Comparison of ENCODE assay signal across 9 cellular contexts in the genomic region with DNA sequence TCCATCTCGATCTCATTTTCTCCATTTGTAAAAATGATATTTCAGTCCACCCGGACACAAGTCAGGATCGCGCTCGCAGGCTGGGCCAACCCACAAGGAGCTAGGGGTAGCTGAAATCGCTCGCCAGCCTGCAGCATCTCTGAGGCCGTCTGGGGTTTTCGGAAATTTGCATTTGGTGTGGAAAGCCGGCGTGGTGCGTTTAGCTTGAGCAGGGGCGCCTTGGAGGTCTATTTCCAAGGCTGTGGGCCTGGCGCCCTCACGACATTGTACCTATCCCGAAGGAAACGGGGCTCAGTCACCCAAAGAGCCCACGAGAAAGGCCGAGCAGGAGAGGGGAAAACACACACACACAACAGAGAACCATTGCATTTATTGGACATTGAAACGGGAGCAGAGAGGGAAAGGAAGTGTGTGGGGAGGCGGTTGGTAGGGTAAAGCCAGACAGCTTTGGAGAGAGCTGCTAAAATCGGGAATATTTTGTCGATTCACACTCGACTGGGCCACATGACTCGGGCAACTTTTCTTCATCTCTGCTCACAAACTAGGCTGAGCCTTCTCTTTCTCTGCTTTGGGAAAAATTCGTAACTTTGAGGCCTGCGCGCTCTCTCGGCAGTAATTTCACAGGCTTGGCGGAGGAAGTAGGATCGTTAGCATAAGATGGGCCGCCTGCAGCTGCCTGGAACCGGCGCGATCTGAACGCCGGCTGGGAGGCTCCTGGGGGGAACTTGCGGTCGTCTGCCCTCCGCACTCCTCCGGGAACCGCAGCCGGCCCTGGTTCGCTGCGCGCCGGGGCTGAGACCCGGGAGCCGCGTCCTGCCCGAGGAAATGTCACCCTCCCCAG. TPM values are rescaled to one million over a fixed set of nuclear protein-coding genes. Genes with fewer than 3 reads are reported as not detected.
A peak's percentile ranks its signal among the peaks of the same experiment; 100 is the strongest.
DNase-seq lines count a peak whose midpoint lies in the region; ATAC-seq, FAIRE-seq and TF ChIP-seq lines count a peak whose summit lies in the region.
"Had no signal": no experiment of that assay in that cellular context is flagged by ENCODE, and none has a peak within 500 bp of the region (broad histone marks: within the 10 kb centered on the region; RNA-seq: fewer than 3 reads in every experiment).

No MANE protein-coding gene starts in this region.

- peak; percentile 36 for DNase-seq in ELR (ENCODE audit: low read depth)
- DNase-seq in NCI-H2227 (lab: John Stamatoyannopoulos, UW; ENCODE audit: unreplicated experiment), result peak; percentile 43
- peak; percentile 53 for DNase-seq in endothelial cell of umbilical vein (ENCODE audit: low read depth, low spot score)
- DNase-seq in trophoblast cell, result no peak
- DNase-seq in PC-3, result no peak
- DNase-seq in KBM-7, result no peak
- no peak for DNase-seq in NOMO-1 treated with DMSO at 0.1 percent for 48 hours (lab: John Stamatoyannopoulos, UW; ENCODE audit: unreplicated experiment)
- DNase-seq in AG20443 (ENCODE audit: low spot score), result no peak

- no peaks in the 10 kb centered on the region for H3K9me3 ChIP-seq in endothelial cell of umbilical vein (replicated peaks; ENCODE audit: control insufficient read depth, insufficient read depth, low read length)
- peaks cover 4% of the 10 kb centered on the region for H3K9me3 ChIP-seq in trophoblast cell (ENCODE audit: insufficient read depth, low read depth, low read length)
- H3K9me3 ChIP-seq in PC-3 (ENCODE audit: low read length), result no peaks in the 10 kb centered on the region

- H3K27ac ChIP-seq in endothelial cell of umbilical vein (ENCODE audit: insufficient read depth, low read depth, low read length) (peak overlapping the region; percentile 23), trophoblast cell (ENCODE audit: low read depth, low read length) (no peak overlapping the region), PC-3 (ENCODE audit: low read length) (no peak overlapping the region)

- H4K20me1 ChIP-seq in endothelial cell of umbilical vein (replicated peaks; ENCODE audit: control insufficient read depth, extremely low read depth, insufficient read depth, low read length) (no peaks in the 10 kb centered on the region), PC-3 (ENCODE audit: low read length) (no peaks in the 10 kb centered on the region)

- no peak overlapping the region for H3K23ac ChIP-seq in trophoblast cell (ENCODE audit: low read length)

- H3K4me3 ChIP-seq in endothelial cell of umbilical vein (replicated peaks in 1 of 3; ENCODE audit: insufficient read depth in 1 of 3, low read depth in 1 of 3, low read length in 3 of 3), result peak overlapping the region; percentile 2 to 56 (median 43)
- no peak overlapping the region for H3K4me3 ChIP-seq in trophoblast cell (ENCODE audit: low read depth, low read length)
- H3K4me3 ChIP-seq in PC-3 (ENCODE audit: low read length), result no peak overlapping the region

- WGBS in trophoblast cell (ENCODE audit: extremely low coverage, insufficient coverage, insufficient read length), result no CpG with 5 or more reads among the region's 51 CpGs

- TF ChIP-seq CTCF in endothelial cell of umbilical vein (IDR thresholded peaks at IDR 0.05; ENCODE audit: extremely low read depth in 1 of 2, insufficient read depth in 1 of 2, low read depth in 1 of 2, low read length in 2 of 2), result no peak
- no peak for TF ChIP-seq CTCF in PC-3 (conservative IDR thresholded peaks at IDR 0.05; ENCODE audit: low read depth, low read length)

- H2AFZ ChIP-seq in endothelial cell of umbilical vein (ENCODE audit: low read depth, low read length), result peak overlapping the region; percentile 85
- no peak overlapping the region for H2AFZ ChIP-seq in trophoblast cell (ENCODE audit: insufficient read depth, low read length, poor library complexity)
- no peak overlapping the region for H2AFZ ChIP-seq in PC-3 (ENCODE audit: low read length)

- H3K27me3 ChIP-seq in endothelial cell of umbilical vein (ENCODE audit: control insufficient read depth in 2 of 2, insufficient read depth in 2 of 2, low read length in 2 of 2) (peaks cover 5% of the 10 kb centered on the region in 2 experiments), trophoblast cell (ENCODE audit: insufficient read depth, low read length) (peaks cover 75% of the 10 kb centered on the region), PC-3 (ENCODE audit: low read length) (no peaks in the 10 kb centered on the region)

- POLR2A ChIA-PET in endothelial cell of umbilical vein (lab: Charles Lee) (no interaction called here), PC-3 (lab: Charles Lee; ENCODE audit: unreplicated experiment) (no interaction called here)

- H2AK5ac ChIP-seq in trophoblast cell (ENCODE audit: low read length), result no peak overlapping the region

- no peaks in the 10 kb centered on the region for H3K9me2 ChIP-seq in PC-3 (replicated peaks; ENCODE audit: low read length)

- CTCF ChIA-PET in endothelial cell of umbilical vein (lab: Charles Lee) (interaction anchor here (0.6 to 10.1 kb wide), 18 partner anchors 8 to 1637 kb away, joined by 3 to 458 read pairs (median 19); no protein-coding TSS in a partner anchor), PC-3 (lab: Charles Lee) (interaction anchor here (0.6 to 2.4 kb wide), 4 partner anchors 317 to 543 kb away, joined by 3 to 17 read pairs (median 6); no protein-coding TSS in a partner anchor)

- ATAC-seq in PC-3, result no peak

- no peak for TF ChIP-seq POLR2A in endothelial cell of umbilical vein (IDR thresholded peaks at IDR 0.05; ENCODE audit: low read depth, low read length)

- no peak overlapping the region for H2BK120ac ChIP-seq in trophoblast cell (ENCODE audit: insufficient read depth, low read length, poor library complexity)

- no peak overlapping the region for H4K12ac ChIP-seq in trophoblast cell (ENCODE audit: low read depth, low read length)

- H3K4me1 ChIP-seq in endothelial cell of umbilical vein (ENCODE audit: control insufficient read depth, extremely low read depth, insufficient read depth, low read length) (peaks cover 35% of the 10 kb centered on the region), trophoblast cell (ENCODE audit: control insufficient read depth in 1 of 2, insufficient read depth in 2 of 2, low read length in 2 of 2) (peaks cover 9 to 17% of the 10 kb centered on the region in 2 experiments), PC-3 (ENCODE audit: insufficient read depth, low read length) (peaks cover 10% of the 10 kb centered on the region)

- no peak overlapping the region for H2BK5ac ChIP-seq in trophoblast cell (ENCODE audit: low read depth, low read length, poor library complexity)

- H3K79me1 ChIP-seq in trophoblast cell (ENCODE audit: low read length), result no peaks in the 10 kb centered on the region

- H3K36me3 ChIP-seq in endothelial cell of umbilical vein (ENCODE audit: control insufficient read depth in 2 of 2, extremely low read depth in 1 of 2, insufficient read depth in 2 of 2, low read length in 2 of 2), result no peaks in the 10 kb centered on the region
- H3K36me3 ChIP-seq in trophoblast cell (ENCODE audit: control insufficient read depth in 1 of 2, insufficient read depth in 2 of 2, low read length in 2 of 2), result no peaks in the 10 kb centered on the region
- H3K36me3 ChIP-seq in PC-3 (ENCODE audit: low read depth, low read length), result no peaks in the 10 kb centered on the region; the same call in 1 of the 2 replicates

- H2BK12ac ChIP-seq in trophoblast cell (ENCODE audit: low read length), result no peak overlapping the region

- H3F3A ChIP-seq in PC-3 (ENCODE audit: low read length, unreplicated experiment), result no peaks in the 10 kb centered on the region

- dilution Hi-C loops in endothelial cell of umbilical vein (cut with MboI; ENCODE audit: extremely low pct_ligation_motif_present, low sequenced_read_pairs), result loop anchor here (25.0 kb wide), 1 partner anchor 509 kb away; no protein-coding TSS in a partner anchor

- FAIRE-seq in endothelial cell of umbilical vein (lab: Jason Lieb, UNC), result peak; percentile 74
- FAIRE-seq: keratinocyte had no signal

- H3K18ac ChIP-seq in trophoblast cell (ENCODE audit: low read length), result no peak overlapping the region

- no peak overlapping the region for H3K14ac ChIP-seq in trophoblast cell (ENCODE audit: low read length)

- no peak overlapping the region for H3K4ac ChIP-seq in trophoblast cell (ENCODE audit: low read depth, low read length)

- H3K4me2 ChIP-seq in endothelial cell of umbilical vein (ENCODE audit: insufficient read depth, low read length) (peak overlapping the region; percentile 42), trophoblast cell (ENCODE audit: low read length) (peak overlapping the region; percentile 43), PC-3 (ENCODE audit: low read length) (no peak overlapping the region)

- no peaks in the 10 kb centered on the region for H3K9me1 ChIP-seq in endothelial cell of umbilical vein (replicated peaks; ENCODE audit: control insufficient read depth, extremely low read depth, insufficient read depth, low read length)

- H4K8ac ChIP-seq in trophoblast cell (ENCODE audit: low read depth, low read length), result no peak overlapping the region

- H3K9ac ChIP-seq in endothelial cell of umbilical vein (replicated peaks; ENCODE audit: extremely low read depth, insufficient read depth, low read length) (peak overlapping the region; percentile 7), trophoblast cell (ENCODE audit: low read length) (no peak overlapping the region), PC-3 (ENCODE audit: low read length) (no peak overlapping the region)

- H4K91ac ChIP-seq in trophoblast cell (ENCODE audit: low read depth, low read length), result no peak overlapping the region

- in situ Hi-C loops in KBM-7 (cut with MboI; ENCODE audit: low pct_unique_long_range_greater_than_20kb, low sequenced_read_pairs), result loop anchor here (10.0 to 25.0 kb wide), 3 partner anchors 334 to 1009 kb away; no protein-coding TSS in a partner anchor

- peaks cover 17% of the 10 kb centered on the region for H3K79me2 ChIP-seq in endothelial cell of umbilical vein (ENCODE audit: control insufficient read depth, insufficient read depth, low read length)
- no peaks in the 10 kb centered on the region for H3K79me2 ChIP-seq in trophoblast cell (ENCODE audit: control insufficient read depth, insufficient read depth, low read length, poor library complexity)
- H3K79me2 ChIP-seq in PC-3 (ENCODE audit: low read length), result no peaks in the 10 kb centered on the region

- intact Hi-C loops in endothelial cell of umbilical vein (cut with micrococcal nuclease) (loop anchor here (1.0 to 5.0 kb wide), 4 partner anchors 10 to 1629 kb away; no protein-coding TSS in a partner anchor), PC-3 (cut with micrococcal nuclease) (no loop called here)

- BruUV-seq in endothelial cell of umbilical vein (replicated peaks; lab: Mats Ljungman, UMichigan) (no TSS peak), PC-3 (replicated peaks; lab: Mats Ljungman, UMichigan) (no TSS peak)

RNA-seq across cellular contexts. Expression of gene HOXD8, which starts 1.1 kb away (rescaled TPM):
- total RNA-seq in endothelial cell of umbilical vein (14.9 and 15.6 TPM in 2 replicates), PC-3 (2014; rRNA removed) (1.9 and 2.9 TPM in 2 replicates)
- polyA plus RNA-seq in endothelial cell of umbilical vein, result 6.4 and 7.2 TPM in 2 replicates
- polyA plus RNA-seq in endothelial cell of umbilical vein (2011; cell fraction: cytosol; rRNA removed), result 7.9 and 8.0 TPM in 2 replicates
- polyA plus RNA-seq in endothelial cell of umbilical vein (2011; cell fraction: nucleus; rRNA removed), result 5.3 and 7.6 TPM in 2 replicates
- 13.0 and 15.6 TPM in 2 replicates for polyA plus RNA-seq in endothelial cell of umbilical vein (2012)
- polyA minus RNA-seq in endothelial cell of umbilical vein, result 3.2 and 4.6 TPM in 2 replicates
- polyA minus RNA-seq in endothelial cell of umbilical vein (2011; cell fraction: cytosol; rRNA and poly(A)+ RNA removed), result not detected
- polyA minus RNA-seq in endothelial cell of umbilical vein (2011; cell fraction: nucleus; rRNA and poly(A)+ RNA removed), result 2.6 and 3.6 TPM in 2 replicates
- polyA plus RNA-seq in trophoblast cell (2013), result 0.06 and 0.08 TPM in 2 replicates
- polyA plus RNA-seq: keratinocyte had no signal

RNA-seq across cellular contexts. Expression of gene HOXD9, which starts 5.9 kb away (rescaled TPM):
- total RNA-seq in endothelial cell of umbilical vein (3.5 and 3.9 TPM in 2 replicates), PC-3 (2014; rRNA removed) (not detected in 2 replicates)
- 1.9 and 2.3 TPM in 2 replicates for polyA plus RNA-seq in endothelial cell of umbilical vein
- 1.2 and 1.9 TPM in 2 replicates for polyA plus RNA-seq in endothelial cell of umbilical vein (2011; cell fraction: cytosol; rRNA removed)
- polyA plus RNA-seq in endothelial cell of umbilical vein (2011; cell fraction: nucleus; rRNA removed), result 1.0 and 1.2 TPM in 2 replicates
- polyA plus RNA-seq in endothelial cell of umbilical vein (2012), result 3.6 and 4.5 TPM in 2 replicates
- polyA minus RNA-seq in endothelial cell of umbilical vein, result 0.40 and 0.46 TPM in 2 replicates
- 2.0 TPM for polyA minus RNA-seq in endothelial cell of umbilical vein (2011; cell fraction: cytosol; rRNA and poly(A)+ RNA removed)
- 0.53 and 1.4 TPM in 2 replicates for polyA minus RNA-seq in endothelial cell of umbilical vein (2011; cell fraction: nucleus; rRNA and poly(A)+ RNA removed)
- 0.23 and 0.49 TPM in 2 replicates for polyA plus RNA-seq in trophoblast cell (2013)
- polyA plus RNA-seq: keratinocyte had no signal

RNA-seq across cellular contexts. Expression of gene HOXD10, which starts 11.8 kb away (rescaled TPM):
- total RNA-seq in endothelial cell of umbilical vein, result not detected in 2 replicates
- not detected in 2 replicates for polyA plus RNA-seq in endothelial cell of umbilical vein
- not detected in 2 replicates for polyA plus RNA-seq in endothelial cell of umbilical vein (2011; cell fraction: cytosol; rRNA removed)
- polyA plus RNA-seq in endothelial cell of umbilical vein (2011; cell fraction: nucleus; rRNA removed), result not detected in 2 replicates
- polyA plus RNA-seq in endothelial cell of umbilical vein (2012), result not detected in 2 replicates
- not detected in 2 replicates for polyA minus RNA-seq in endothelial cell of umbilical vein
- not detected for polyA minus RNA-seq in endothelial cell of umbilical vein (2011; cell fraction: cytosol; rRNA and poly(A)+ RNA removed)
- polyA minus RNA-seq in endothelial cell of umbilical vein (2011; cell fraction: nucleus; rRNA and poly(A)+ RNA removed), result not detected in 2 replicates
- polyA plus RNA-seq in trophoblast cell (2013), result 1.4 and 1.6 TPM in 2 replicates
- not detected in 2 replicates for total RNA-seq in PC-3 (2014; rRNA removed)
- polyA plus RNA-seq: keratinocyte had no signal

RNA-seq across cellular contexts. Expression of gene HOXD11, which starts 21.3 kb away (rescaled TPM):
- total RNA-seq in endothelial cell of umbilical vein (not detected in 2 replicates), PC-3 (2014; rRNA removed) (not detected in 2 replicates)
- not detected in 2 replicates for polyA plus RNA-seq in endothelial cell of umbilical vein
- not detected in 2 replicates for polyA plus RNA-seq in endothelial cell of umbilical vein (2011; cell fraction: cytosol; rRNA removed)
- polyA plus RNA-seq in endothelial cell of umbilical vein (2011; cell fraction: nucleus; rRNA removed), result not detected in 2 replicates
- not detected in 2 replicates for polyA plus RNA-seq in endothelial cell of umbilical vein (2012)
- not detected in 2 replicates for polyA minus RNA-seq in endothelial cell of umbilical vein
- 1.0 TPM for polyA minus RNA-seq in endothelial cell of umbilical vein (2011; cell fraction: cytosol; rRNA and poly(A)+ RNA removed)
- polyA minus RNA-seq in endothelial cell of umbilical vein (2011; cell fraction: nucleus; rRNA and poly(A)+ RNA removed), result not detected in 2 replicates
- 2.7 and 3.3 TPM in 2 replicates for polyA plus RNA-seq in trophoblast cell (2013)
- polyA plus RNA-seq: keratinocyte had no signal

RNA-seq across cellular contexts. Expression of gene HOXD4, which starts 23.0 kb away (rescaled TPM):
- total RNA-seq in endothelial cell of umbilical vein, result 11.5 and 13.7 TPM in 2 replicates
- 7.6 TPM in 2 replicates for polyA plus RNA-seq in endothelial cell of umbilical vein
- polyA plus RNA-seq in endothelial cell of umbilical vein (2011; cell fraction: cytosol; rRNA removed), result 1.2 and 2.2 TPM in 2 replicates
- 58.7 and 63.3 TPM in 2 replicates for polyA plus RNA-seq in endothelial cell of umbilical vein (2011; cell fraction: nucleus; rRNA removed)
- polyA plus RNA-seq in endothelial cell of umbilical vein (2012), result 4.0 and 6.6 TPM in 2 replicates
- 2.7 and 2.9 TPM in 2 replicates for polyA minus RNA-seq in endothelial cell of umbilical vein
- not detected for polyA minus RNA-seq in endothelial cell of umbilical vein (2011; cell fraction: cytosol; rRNA and poly(A)+ RNA removed)
- polyA minus RNA-seq in endothelial cell of umbilical vein (2011; cell fraction: nucleus; rRNA and poly(A)+ RNA removed), result 10.7 and 10.8 TPM in 2 replicates
- not detected in 2 replicates for polyA plus RNA-seq in trophoblast cell (2013)
- 0.29 and 1.8 TPM in 2 replicates for total RNA-seq in PC-3 (2014; rRNA removed)
- polyA plus RNA-seq: keratinocyte had no signal

Comparison
In these comparisons a context has a peak if more than half of its experiments do, and no peak if none do; other contexts are left out.
1. DNase-seq: peak in ELR (single experiment), NCI-H2227 (single experiment) and endothelial cell of umbilical vein (single experiment); none in trophoblast cell (0 of 2), PC-3 (single experiment), KBM-7 (single experiment), NOMO-1 treated with DMSO at 0.1 percent for 48 hours (single experiment) and AG20443 (single experiment).
2. H3K4me3 ChIP-seq: peak in endothelial cell of umbilical vein (3 of 3); none in trophoblast cell (single experiment) and PC-3 (single experiment).